In genomic region chr17:59220328-59221158, GRCh38 we compare ENCODE assay signal across 8 cellular contexts. TPM values are rescaled to one million over a fixed set of nuclear protein-coding genes. Genes with fewer than 3 reads are reported as not detected.
A peak's percentile ranks its signal among the peaks of the same experiment; 100 is the strongest.
DNase-seq lines count a peak whose midpoint lies in the region; ATAC-seq and TF ChIP-seq lines count a peak whose summit lies in the region.

GDPD1 (plus strand) TSS chr17:59220511; CDS start chr17:59220610, 99 bp downstream.

- intact Hi-C loops in natural killer cell (cut with micrococcal nuclease), result loop anchor here (1.0 to 10.0 kb wide), 2 partner anchors 10 to 66 kb away; partner anchors contain the start of genes PRR11, SKA2 and SMG8

- DNase-seq in ELR (ENCODE audit: low read depth) (peak; percentile 95), GOT3 (lab: John Stamatoyannopoulos, UW) (peak; percentile 87), LHCN-M2 (ENCODE audit: low read depth) (peak; percentile 82), RKO (ENCODE audit: low spot score) (peak; percentile 96), fibroblast of pulmonary artery (ENCODE audit: low read depth) (peak; percentile 94), natural killer cell (peak; percentile 96)
- DNase-seq in stimulated activated naive CD4-positive, alpha-beta T cell (lab: John Stamatoyannopoulos, UW), result peak; percentile 92 to 97 (median 96)

- H3K4me1 Mint-ChIP-seq in activated T-helper 17 cell treated with anti-CD3 and anti-CD28 coated beads, Interleukin-2, amount 50 U/mL, for 72 hours, result peaks cover 5% of the 10 kb centered on the region
- H3K4me1 Mint-ChIP-seq in natural killer cell, result peaks cover 12 to 14% of the 10 kb centered on the region in 2 donors

- no peaks in the 10 kb centered on the region for H3K9me3 Mint-ChIP-seq in activated T-helper 17 cell treated with anti-CD3 and anti-CD28 coated beads, Interleukin-2, amount 50 U/mL, for 72 hours
- no peaks in the 10 kb centered on the region for H3K9me3 Mint-ChIP-seq in natural killer cell

- peak within 1 kb of the TSS; percentile 97 for H3K27ac Mint-ChIP-seq in activated T-helper 17 cell treated with anti-CD3 and anti-CD28 coated beads, Interleukin-2, amount 50 U/mL, for 72 hours
- H3K27ac Mint-ChIP-seq in natural killer cell, result peak within 1 kb of the TSS; percentile 94 to 98

- H3K27me3 Mint-ChIP-seq in activated T-helper 17 cell treated with anti-CD3 and anti-CD28 coated beads, Interleukin-2, amount 50 U/mL, for 72 hours, result no peaks in the 10 kb centered on the region
- H3K27me3 Mint-ChIP-seq in natural killer cell (ENCODE audit: low read depth in 2 of 2), result no peaks in the 10 kb centered on the region

- peak; percentile 33 for TF ChIP-seq CTCF in fibroblast of pulmonary artery (IDR thresholded peaks at IDR 0.05; ENCODE audit: low read length, missing control alignments)
- TF ChIP-seq CTCF in natural killer cell (IDR thresholded peaks at IDR 0.05), result peak; percentile 65

- H3K4me3 Mint-ChIP-seq in activated T-helper 17 cell treated with anti-CD3 and anti-CD28 coated beads, Interleukin-2, amount 50 U/mL, for 72 hours, result peak within 1 kb of the TSS; percentile 99
- peak within 1 kb of the TSS; percentile 99 for H3K4me3 Mint-ChIP-seq in natural killer cell

- peak within 1 kb of the TSS; percentile 79 for H3K4me3 ChIP-seq in fibroblast of pulmonary artery (replicated peaks; ENCODE audit: low read depth, low read length)

- ATAC-seq in activated T-helper 17 cell treated with anti-CD3 and anti-CD28 coated beads, Interleukin-2, amount 50 U/mL, for 72 hours (replicated peaks), result peak; percentile 99
- ATAC-seq in natural killer cell, result peak; percentile 96 to 98 (median 97)

- peaks cover 4% of the 10 kb centered on the region for H3K36me3 Mint-ChIP-seq in activated T-helper 17 cell treated with anti-CD3 and anti-CD28 coated beads, Interleukin-2, amount 50 U/mL, for 72 hours (ENCODE audit: low read depth)
- H3K36me3 Mint-ChIP-seq in natural killer cell, result no peaks in the 10 kb centered on the region

RNA-seq across cellular contexts. Expression of gene GDPD1, which starts in this region (rescaled TPM):
- total RNA-seq in LHCN-M2 (2014; rRNA removed) (0.19 TPM in 1 of 2 replicates, not detected in the other), natural killer cell (1 to 10 TPM; 4.0 to 5.3 (median 5.1) TPM)
- polyA plus RNA-seq in LHCN-M2 (2012), result 0.11 TPM
- total RNA-seq in activated T-helper 17 cell treated with anti-CD3 and anti-CD28 coated beads, Interleukin-2, amount 50 U/mL, for 72 hours, result 1 to 10 TPM; 2.2 to 2.6 TPM

Comparison
In these comparisons a context has a peak if more than half of its experiments do, and no peak if none do; other contexts are left out.
1. Peak in every context shown above with its lines: DNase-seq, ATAC-seq and H3K4me3 ChIP-seq.
2. Peak in DNase-seq in LHCN-M2; RNA of the gene not detected or under 1 TPM.